ENCODE assay signal across 8 cellular contexts in the genomic region with DNA sequence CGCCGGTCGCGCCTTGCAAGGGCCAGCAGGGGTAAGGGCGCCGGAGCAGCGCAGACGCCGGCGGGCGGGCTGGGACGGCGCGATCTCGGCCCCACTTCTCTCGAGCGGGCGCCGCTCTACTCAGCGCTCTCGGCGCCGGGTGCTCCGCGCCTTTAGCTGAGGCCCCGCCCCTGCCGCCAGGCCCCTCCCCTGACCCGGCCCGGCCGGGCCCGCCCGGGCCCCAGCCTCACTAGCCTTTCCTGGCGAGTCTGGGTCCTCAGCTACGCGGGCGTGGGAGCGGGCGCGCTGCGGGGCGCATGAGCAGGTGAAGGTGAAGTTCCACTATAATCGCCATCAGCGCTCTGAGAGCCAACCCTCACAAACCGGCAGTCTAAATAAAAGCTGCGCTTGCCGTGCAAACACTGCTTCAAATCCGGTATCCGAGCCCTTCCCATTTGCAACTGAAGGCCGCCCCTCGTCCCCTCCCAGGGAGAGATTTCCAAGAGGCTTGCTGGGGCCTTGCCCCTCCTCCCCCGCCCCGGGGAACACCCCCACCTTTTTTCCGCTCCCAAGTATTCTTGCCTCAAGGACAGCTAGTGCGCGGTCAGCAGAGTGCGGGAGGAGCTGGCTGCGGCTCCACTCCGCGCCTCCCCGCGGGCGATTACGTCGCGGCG. TPM values are rescaled to one million over a fixed set of nuclear protein-coding genes. Genes with fewer than 3 reads are reported as not detected.
A peak's percentile ranks its signal among the peaks of the same experiment; 100 is the strongest.
DNase-seq lines count a peak whose midpoint lies in the region; ATAC-seq, FAIRE-seq and TF ChIP-seq lines count a peak whose summit lies in the region.

Gene RPP25 (minus strand): TSS at position 125 of the 653 bp plus-strand sequence. CDS start 189 bp downstream, outside the sequence.

- H3K27ac ChIP-seq in IMR-90 (ENCODE audit: insufficient read depth, low read length) (no peak within 1 kb of the TSS; the same call in 1 of the 2 replicates), SK-N-SH (ENCODE audit: low read depth in 2 of 2, low read length in 1 of 2) (peak within 1 kb of the TSS in 1 of 2 experiments; percentile 98; a peak in 2 of 4 replicates), cardiac muscle cell (no peak within 1 kb of the TSS), pancreas (peak within 1 kb of the TSS; percentile 65 to 91 (median 79)), thyroid gland (peak within 1 kb of the TSS; percentile 88 to 97 (median 92))

- no peaks in the 10 kb centered on the region for H3K9me2 ChIP-seq in SK-N-SH

- H4K8ac ChIP-seq in IMR-90 (ENCODE audit: low read depth in 2 of 2, low read length in 2 of 2): peak within 1 kb of the TSS in 1 of 2 experiments; percentile 39; a peak in 1 of 4 replicates

- no peak within 1 kb of the TSS for H2BK15ac ChIP-seq in IMR-90 (ENCODE audit: low read depth, low read length)

- H4K91ac ChIP-seq in IMR-90 (ENCODE audit: insufficient read depth, low read depth, low read length): no peak within 1 kb of the TSS

- H3K4me2 ChIP-seq in IMR-90 (ENCODE audit: low read depth, low read length) (peak within 1 kb of the TSS; percentile 73), SK-N-SH (peak within 1 kb of the TSS; percentile 90)

- H4K20me1 ChIP-seq in IMR-90 (ENCODE audit: insufficient read depth, low read length) (no peaks in the 10 kb centered on the region; the same call in 1 of the 2 replicates), SK-N-SH (ENCODE audit: insufficient read depth) (no peaks in the 10 kb centered on the region)

- H3K4me3 ChIP-seq in IMR-90 (ENCODE audit: insufficient read depth, low read depth, low read length) (peak within 1 kb of the TSS; percentile 37), SK-N-SH (ENCODE audit: low read depth in 2 of 2, low read length in 1 of 2) (peak within 1 kb of the TSS; percentile 54 to 64), cardiac muscle cell (peak within 1 kb of the TSS; percentile 41), pancreas (peak within 1 kb of the TSS; percentile 59 to 80 (median 70)), thyroid gland (replicated peaks in 1 of 3) (peak within 1 kb of the TSS; percentile 34 to 90 (median 75))

- DNase-seq in Calu3 (peak; percentile 85), IMR-90 (peak; percentile 21), SK-N-SH (peak; percentile 92), cardiac muscle cell (ENCODE audit: low read depth in 1 of 2, low spot score in 1 of 2) (peak; percentile 81 to 89), pancreas (peak; percentile 79 to 92 (median 86)), thyroid gland (peak; percentile 78 to 84)
- DNase-seq in activated naive CD8-positive, alpha-beta T cell treated with anti-CD3 and anti-CD28 coated beads, Interleukin-2, amount 50 U/mL, for 16 hours (ENCODE audit: low read depth, low spot score): peak; percentile 41

- no peak within 1 kb of the TSS for H3K27ac Mint-ChIP-seq in Calu3 (ENCODE audit: unreplicated experiment)

- in situ Hi-C loops in IMR-90 (cut with MboI; ENCODE audit: low sequenced_read_pairs): no loop called here

- intact Hi-C loops in Calu3 (cut with micrococcal nuclease; ENCODE audit: unreplicated experiment): no loop called here
- intact Hi-C loops in IMR-90 (cut with micrococcal nuclease): loop anchor here (10.0 kb wide), 1 partner anchor 582 kb away; no protein-coding TSS in a partner anchor
- intact Hi-C loops in pancreas (cut with DNase I): loop anchor here in 2 of 3 donors (10.0 kb wide), 2 partner anchors 248 to 322 kb away; partner anchors contain the start of gene C15orf39 (in 1 of the 2)
- intact Hi-C loops in thyroid gland (cut with DNase I): loop anchor here (5.0 to 10.0 kb wide), 2 partner anchors 52 to 324 kb away; partner anchors contain the start of gene FAM219B

- no peak within 1 kb of the TSS for H3K23ac ChIP-seq in IMR-90 (ENCODE audit: low read depth, low read length)

- H3K27me3 ChIP-seq in IMR-90 (ENCODE audit: control insufficient read depth, insufficient read depth, low read length) (peaks cover 41% of the 10 kb centered on the region), SK-N-SH (ENCODE audit: insufficient read depth) (no peaks in the 10 kb centered on the region; the same call in 1 of the 2 replicates), cardiac muscle cell (peaks cover 38% of the 10 kb centered on the region), pancreas (no peaks in the 10 kb centered on the region), thyroid gland (no peaks in the 10 kb centered on the region)

- no peak within 1 kb of the TSS for H3K18ac ChIP-seq in IMR-90 (ENCODE audit: low read depth, low read length)

- H2BK120ac ChIP-seq in IMR-90 (ENCODE audit: low read depth, low read length): no peak within 1 kb of the TSS

- no peaks in the 10 kb centered on the region for H3K9me3 ChIP-seq in IMR-90 (ENCODE audit: control insufficient read depth, insufficient read depth, low read length)
- H3K9me3 ChIP-seq in SK-N-SH: no peaks in the 10 kb centered on the region
- H3K9me3 ChIP-seq in cardiac muscle cell (ENCODE audit: low read depth): no peaks in the 10 kb centered on the region
- no peaks in the 10 kb centered on the region for H3K9me3 ChIP-seq in pancreas
- no peaks in the 10 kb centered on the region for H3K9me3 ChIP-seq in thyroid gland

- H3K79me2 ChIP-seq in SK-N-SH (ENCODE audit: insufficient read depth): no peaks in the 10 kb centered on the region

- H3K36me3 ChIP-seq in IMR-90 (ENCODE audit: control insufficient read depth, insufficient read depth, low read length): no peaks in the 10 kb centered on the region
- no peaks in the 10 kb centered on the region for H3K36me3 ChIP-seq in SK-N-SH (replicated peaks in 1 of 2; ENCODE audit: control insufficient read depth in 1 of 2, insufficient read depth in 2 of 2, low read length in 1 of 2)
- no peaks in the 10 kb centered on the region for H3K36me3 ChIP-seq in cardiac muscle cell
- no peaks in the 10 kb centered on the region for H3K36me3 ChIP-seq in pancreas
- H3K36me3 ChIP-seq in thyroid gland: no peaks in the 10 kb centered on the region

- no peak for TF ChIP-seq EP300 in SK-N-SH (IDR thresholded peaks at IDR 0.05; ENCODE audit: borderline replicate concordance in 1 of 2, low read depth in 1 of 2, low read length in 1 of 2)

- peak within 1 kb of the TSS; percentile 71 for H3K4me3 Mint-ChIP-seq in Calu3 (ENCODE audit: low read depth, unreplicated experiment)

- POLR2A ChIA-PET in IMR-90 (lab: Charles Lee; ENCODE audit: unreplicated experiment) (interaction anchor here (0.6 kb wide), 1 partner anchor 12 kb away, joined by 5 read pairs; no protein-coding TSS in a partner anchor), SK-N-SH (lab: Yijun Ruan, JAX) (interaction anchor here (0.9 to 5.5 kb wide), 11 partner anchors 15 to 242 kb away, joined by 3 to 47 read pairs (median 5); partner anchors contain the start of genes COX5A, PPCDC and SCAMP5)

- no peaks in the 10 kb centered on the region for H3K9me1 ChIP-seq in IMR-90 (ENCODE audit: insufficient read depth, low read length)

- FAIRE-seq in pancreas (lab: Jason Lieb, UNC): no peak

- TF ChIP-seq RAD21 in IMR-90 (IDR thresholded peaks at IDR 0.05; ENCODE audit: low read length) (no peak), SK-N-SH (IDR thresholded peaks at IDR 0.05; ENCODE audit: low read length) (no peak)

- H3K14ac ChIP-seq in IMR-90 (replicated peaks; ENCODE audit: low read depth, low read length): no peak within 1 kb of the TSS

- 3% methylated on average over 38 of the region's 66 CpGs; no CpG with 5 or more reads in 1 of the 2 experiments for WGBS in IMR-90 (ENCODE audit: extremely low coverage in 2 of 2, insufficient read length in 1 of 2), 2 experiments
- WGBS in SK-N-SH (ENCODE audit: low lambda C conversion rate): 0% methylated on average over 1 of the region's 66 CpGs
- WGBS in pancreas, 2 donors: 0% methylated on average over 50 to 66 of the region's 66 CpGs
- 0% methylated on average over 2 to 24 of the region's 66 CpGs for WGBS in thyroid gland, 2 donors

- no peak for TF ChIP-seq POLR2A in IMR-90 (IDR thresholded peaks at IDR 0.05; ENCODE audit: low read depth, low read length)
- TF ChIP-seq POLR2A in thyroid gland (IDR thresholded peaks at IDR 0.05): peak; percentile 46 to 83

- H3K36me3 Mint-ChIP-seq in Calu3 (ENCODE audit: insufficient read depth, unreplicated experiment): peaks cover 41% of the 10 kb centered on the region

- no peak within 1 kb of the TSS for H3K4ac ChIP-seq in IMR-90 (ENCODE audit: low read depth, low read length)

- peak within 1 kb of the TSS; percentile 78 for H2AK9ac ChIP-seq in IMR-90 (replicated peaks; ENCODE audit: low read depth, low read length, poor library complexity)

- BruUV-seq in Calu3 (replicated peaks; lab: Mats Ljungman, UMichigan): no TSS peak
- no TSS peak for BruUV-seq in IMR-90 (replicated peaks; lab: Mats Ljungman, UMichigan)

- no peaks in the 10 kb centered on the region for H3F3A ChIP-seq in SK-N-SH (replicated peaks; ENCODE audit: insufficient read depth)

- peak within 1 kb of the TSS; percentile 36; the same call in 1 of the 2 replicates for H2AK5ac ChIP-seq in IMR-90 (ENCODE audit: low read depth, low read length)

- H2BK5ac ChIP-seq in IMR-90 (ENCODE audit: low read depth, low read length, poor library complexity, severe bottlenecking): no peak within 1 kb of the TSS

- dilution Hi-C loops in IMR-90 (cut with HindIII; ENCODE audit: low sequenced_read_pairs, unreplicated experiment): no loop called here

- H2AFZ ChIP-seq in IMR-90 (replicated peaks; ENCODE audit: low read length, poor library complexity): peak within 1 kb of the TSS; percentile 92
- peak within 1 kb of the TSS; percentile 96 for H2AFZ ChIP-seq in SK-N-SH (ENCODE audit: low read depth)

- no peaks in the 10 kb centered on the region for H3K9me3 Mint-ChIP-seq in Calu3 (ENCODE audit: low read depth, unreplicated experiment)

- H3K56ac ChIP-seq in IMR-90 (ENCODE audit: extremely low read depth, insufficient read depth, low read length): no peak within 1 kb of the TSS

- peaks cover 40% of the 10 kb centered on the region for H3K27me3 Mint-ChIP-seq in Calu3 (ENCODE audit: unreplicated experiment)

- H3K79me1 ChIP-seq in IMR-90 (ENCODE audit: low read depth in 1 of 2, low read length in 2 of 2): no peaks in the 10 kb centered on the region

- H4K5ac ChIP-seq in IMR-90 (ENCODE audit: low read depth, low read length): no peak within 1 kb of the TSS

- H3K9ac ChIP-seq in IMR-90 (ENCODE audit: low read depth, low read length): no peak within 1 kb of the TSS
- peak within 1 kb of the TSS; percentile 54; the same call in 1 of the 2 replicates for H3K9ac ChIP-seq in SK-N-SH

- H3K4me1 Mint-ChIP-seq in Calu3 (ENCODE audit: low read depth, unreplicated experiment): peaks cover 27% of the 10 kb centered on the region

- H3K4me1 ChIP-seq in IMR-90 (ENCODE audit: control insufficient read depth, insufficient read depth, low read length) (peaks cover 8% of the 10 kb centered on the region; the same call in 1 of the 2 replicates), SK-N-SH (ENCODE audit: control insufficient read depth in 1 of 2, insufficient read depth in 2 of 2, low read depth in 1 of 2, low read length in 1 of 2) (peaks cover 0 to 40% of the 10 kb centered on the region in 2 experiments; a peak in 1 of 4 replicates), cardiac muscle cell (ENCODE audit: low read depth) (peaks cover 24% of the 10 kb centered on the region), pancreas (peaks cover 5 to 16% (median 12%) of the 10 kb centered on the region in 3 donors), thyroid gland (peaks cover 55 to 63% of the 10 kb centered on the region in 2 donors)

- peak; percentile 74 for ATAC-seq in GM21381 (IDR thresholded peaks at IDR 0.05; ENCODE audit: unreplicated experiment)
- ATAC-seq in IMR-90 (ENCODE audit: low read depth): peak; percentile 81
- peak; percentile 83 to 89 (median 86) for ATAC-seq in pancreas

- H2BK20ac ChIP-seq in IMR-90 (ENCODE audit: low read depth, low read length): no peak within 1 kb of the TSS

- TF ChIP-seq CTCF in Calu3 (IDR thresholded peaks at IDR 0.05; ENCODE audit: unreplicated experiment): no peak
- no peak for TF ChIP-seq CTCF in IMR-90 (conservative IDR thresholded peaks at IDR 0.05; ENCODE audit: low read depth, low read length)
- TF ChIP-seq CTCF in SK-N-SH (IDR thresholded peaks at IDR 0.05): no peak
- TF ChIP-seq CTCF in cardiac muscle cell (IDR thresholded peaks at IDR 0.05; ENCODE audit: low read depth, low read length): no peak
- no peak for TF ChIP-seq CTCF in pancreas (IDR thresholded peaks at IDR 0.05)
- TF ChIP-seq CTCF in thyroid gland (IDR thresholded peaks at IDR 0.05): no peak

- CTCF ChIA-PET in Calu3 (lab: Charles Lee): interaction anchor here (0.6 to 1.6 kb wide), 12 partner anchors 8 to 248 kb away, joined by 3 to 10 read pairs (median 3); partner anchors contain the start of genes FAM219B and SCAMP5
- CTCF ChIA-PET in IMR-90 (lab: Yijun Ruan, JAX): interaction anchor here (1.5 kb wide), 1 partner anchor 39 kb away, joined by 3 read pairs; the partner anchor contains the start of gene SCAMP5
- CTCF ChIA-PET in SK-N-SH (lab: Yijun Ruan, JAX): interaction anchor here (0.8 to 5.6 kb wide), 16 partner anchors 19 to 325 kb away, joined by 3 to 36 read pairs (median 4); partner anchors contain the start of genes COX5A, SCAMP5 and ULK3

RNA-seq across cellular contexts. Expression of gene RPP25, which starts in this region (rescaled TPM):
- total RNA-seq in Calu3 (2022) (14.9 and 19.2 TPM in 2 replicates), IMR-90 (2012; rRNA removed) (under 0.01 and 0.18 TPM in 2 replicates), cardiac muscle cell (21.1 and 23.0 TPM in 2 replicates), pancreas (1 to 10 TPM; 3.0 to 6.7 (median 4.0) TPM), thyroid gland (10 to 100 TPM; 14.2 to 23.1 (median 16.4) TPM)
- polyA plus RNA-seq in IMR-90 (2012; rRNA removed) (0.36 and 0.38 TPM in 2 replicates), SK-N-SH (2012; rRNA removed) (1.7 TPM in 2 replicates), cardiac muscle cell (18.3 and 20.8 TPM in 2 replicates), pancreas (1 to 10 TPM; 5.0 to 6.7 TPM)
- 0.47 and 0.49 TPM in 2 replicates for polyA plus RNA-seq in IMR-90 (2012; cell fraction: cytosol; rRNA removed)
- polyA plus RNA-seq in IMR-90 (2012; cell fraction: nucleus; rRNA removed; ENCODE audit: low replicate concordance): 0.19 and 0.23 TPM in 2 replicates
- 1.3 and 2.2 TPM in 2 replicates for polyA plus RNA-seq in SK-N-SH (2012; cell fraction: cytosol; rRNA removed)
- polyA plus RNA-seq in SK-N-SH (2012; cell fraction: nucleus; rRNA removed): 0.82 and 0.92 TPM in 2 replicates

Comparison
In these comparisons a context has a peak if more than half of its experiments do, and no peak if none do; other contexts are left out.
1. Peak in DNase-seq, ATAC-seq, H3K4me3 ChIP-seq and H3K4me2 ChIP-seq in IMR-90; RNA of the gene not detected or under 1 TPM.
2. DNase-seq: peak in every context shown above with its lines; median percentile 92 in SK-N-SH; 86 in pancreas; 85 in Calu3; 85 in cardiac muscle cell; 81 in thyroid gland; 41 in activated naive CD8-positive, alpha-beta T cell treated with anti-CD3 and anti-CD28 coated beads, Interleukin-2, amount 50 U/mL, for 16 hours; 21 in IMR-90.
3. H3K27ac ChIP-seq: peak in pancreas (4 of 4) and thyroid gland (3 of 3); none in IMR-90 (single experiment) and cardiac muscle cell (single experiment).
4. Peak in every context shown above with its lines, with median percentiles within 50 percentile points of each other: ATAC-seq and H3K4me3 ChIP-seq.